12 cellular contexts compared by ENCODE assay signal in genomic region chr6:12036766-12037165, GRCh38.
"Had no signal": no experiment of that assay in that cellular context is flagged by ENCODE, and none has a peak within 500 bp of the region (broad histone marks: within the 10 kb centered on the region; RNA-seq: fewer than 3 reads in every experiment).

No MANE protein-coding gene starts in this region.

- H3K4me3 Mint-ChIP-seq: neural progenitor cell; stimulated activated naive CD8-positive, alpha-beta T cell treated with anti-CD3 and anti-CD28 coated beads, Interleukin-15, Interleukin-2, amounts not matched to agents 100 ng/mL and 50 ng/mL, for 24 hours had no signal

- H3K9me3 Mint-ChIP-seq: stimulated activated naive CD8-positive, alpha-beta T cell treated with anti-CD3 and anti-CD28 coated beads, Interleukin-15, Interleukin-2, amounts not matched to agents 100 ng/mL and 50 ng/mL, for 24 hours; T-cell had no signal

- H3K36me3 ChIP-seq: upper lobe of right lung had no signal

- ATAC-seq: T-cell, upper lobe of right lung had no signal

- H3K9me3 ChIP-seq: testis, upper lobe of right lung had no signal

- H3K27ac Mint-ChIP-seq: neural progenitor cell; stimulated activated naive CD8-positive, alpha-beta T cell treated with anti-CD3 and anti-CD28 coated beads, Interleukin-15, Interleukin-2, amounts not matched to agents 100 ng/mL and 50 ng/mL, for 24 hours had no signal

- H3K4me1 ChIP-seq: parathyroid adenoma had no signal

- H3K27me3 ChIP-seq: neural progenitor cell, testis, upper lobe of right lung had no signal

- H3K27me3 Mint-ChIP-seq: stimulated activated naive CD8-positive, alpha-beta T cell treated with anti-CD3 and anti-CD28 coated beads, Interleukin-15, Interleukin-2, amounts not matched to agents 100 ng/mL and 50 ng/mL, for 24 hours; T-cell had no signal

- DNase-seq: activated CD4-positive, alpha-beta T cell treated with anti-CD3 and anti-CD28 coated beads for 1 hour; activated CD8-positive, alpha-beta memory T cell treated with anti-CD3 and anti-CD28 coated beads for 24 hours; activated naive CD4-positive, alpha-beta T cell treated with anti-CD3 and anti-CD28 coated beads, Interleukin-2, amount 50 U/mL, for 16 hours; hypothalamus; kidney glomerular epithelial cell; stimulated activated CD4-positive, alpha-beta T cell treated with anti-CD3 and anti-CD28 coated beads, Interleukin-2, amount 100 ng/mL, for 48 hours; T-cell; testis; upper lobe of right lung had no signal

- H3K4me3 ChIP-seq: neural progenitor cell, testis, upper lobe of right lung had no signal

- H3K27ac ChIP-seq: neural progenitor cell, parathyroid adenoma, testis, upper lobe of right lung had no signal
